1 cellular context compared by ENCODE assay signal in the genomic region with DNA sequence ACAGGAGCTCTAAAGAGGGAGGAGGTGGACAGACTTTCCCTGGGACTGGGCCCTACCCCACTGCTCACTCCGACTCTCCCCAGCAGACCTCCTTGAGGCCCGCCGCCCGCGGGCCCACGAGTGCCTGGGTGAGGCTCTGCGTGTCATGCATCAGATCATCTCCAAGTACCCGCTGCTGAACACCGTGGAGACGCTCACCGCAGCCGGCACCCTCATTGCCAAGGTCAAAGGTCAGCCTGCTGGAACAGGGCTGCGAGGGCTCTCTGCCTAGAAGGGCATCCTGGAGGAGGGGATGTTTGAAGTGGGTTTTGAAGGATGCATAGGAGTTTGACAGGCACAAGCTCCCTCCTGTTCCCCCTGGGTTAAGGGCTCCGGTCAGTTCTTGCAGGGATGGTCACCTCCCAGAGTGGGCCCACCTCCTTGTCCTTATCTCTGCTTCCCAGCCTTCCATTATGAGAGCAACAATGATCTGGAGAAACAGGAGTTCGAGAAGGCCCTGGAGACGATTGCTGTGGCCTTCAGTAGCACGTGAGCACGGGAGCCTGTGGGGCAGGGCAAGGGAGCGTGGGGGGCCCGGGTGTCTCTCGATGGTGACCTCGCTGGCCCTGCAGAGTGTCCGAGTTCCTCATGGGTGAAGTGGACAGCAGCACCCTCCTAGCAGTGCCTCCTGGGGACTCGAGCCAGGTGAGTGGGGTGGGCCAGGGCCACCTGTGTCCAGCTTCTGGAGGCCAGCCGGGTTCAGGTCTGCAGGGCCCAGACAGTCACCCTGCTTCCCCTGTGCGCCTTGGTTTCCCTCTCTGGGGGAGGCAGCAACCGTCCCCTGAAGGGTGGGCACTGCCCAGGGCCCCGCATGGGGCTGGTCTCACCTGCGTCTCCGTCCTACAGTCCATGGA.
TF ChIP-seq lines count a peak whose summit lies in the region.

No MANE protein-coding gene starts in this region.

TF ChIP-seq in K562, 482 proteins besides CTCF, POLR2A, EP300 and RAD21 (continued from another document and continues in another):
- TF ChIP-seq, protein P1, sequence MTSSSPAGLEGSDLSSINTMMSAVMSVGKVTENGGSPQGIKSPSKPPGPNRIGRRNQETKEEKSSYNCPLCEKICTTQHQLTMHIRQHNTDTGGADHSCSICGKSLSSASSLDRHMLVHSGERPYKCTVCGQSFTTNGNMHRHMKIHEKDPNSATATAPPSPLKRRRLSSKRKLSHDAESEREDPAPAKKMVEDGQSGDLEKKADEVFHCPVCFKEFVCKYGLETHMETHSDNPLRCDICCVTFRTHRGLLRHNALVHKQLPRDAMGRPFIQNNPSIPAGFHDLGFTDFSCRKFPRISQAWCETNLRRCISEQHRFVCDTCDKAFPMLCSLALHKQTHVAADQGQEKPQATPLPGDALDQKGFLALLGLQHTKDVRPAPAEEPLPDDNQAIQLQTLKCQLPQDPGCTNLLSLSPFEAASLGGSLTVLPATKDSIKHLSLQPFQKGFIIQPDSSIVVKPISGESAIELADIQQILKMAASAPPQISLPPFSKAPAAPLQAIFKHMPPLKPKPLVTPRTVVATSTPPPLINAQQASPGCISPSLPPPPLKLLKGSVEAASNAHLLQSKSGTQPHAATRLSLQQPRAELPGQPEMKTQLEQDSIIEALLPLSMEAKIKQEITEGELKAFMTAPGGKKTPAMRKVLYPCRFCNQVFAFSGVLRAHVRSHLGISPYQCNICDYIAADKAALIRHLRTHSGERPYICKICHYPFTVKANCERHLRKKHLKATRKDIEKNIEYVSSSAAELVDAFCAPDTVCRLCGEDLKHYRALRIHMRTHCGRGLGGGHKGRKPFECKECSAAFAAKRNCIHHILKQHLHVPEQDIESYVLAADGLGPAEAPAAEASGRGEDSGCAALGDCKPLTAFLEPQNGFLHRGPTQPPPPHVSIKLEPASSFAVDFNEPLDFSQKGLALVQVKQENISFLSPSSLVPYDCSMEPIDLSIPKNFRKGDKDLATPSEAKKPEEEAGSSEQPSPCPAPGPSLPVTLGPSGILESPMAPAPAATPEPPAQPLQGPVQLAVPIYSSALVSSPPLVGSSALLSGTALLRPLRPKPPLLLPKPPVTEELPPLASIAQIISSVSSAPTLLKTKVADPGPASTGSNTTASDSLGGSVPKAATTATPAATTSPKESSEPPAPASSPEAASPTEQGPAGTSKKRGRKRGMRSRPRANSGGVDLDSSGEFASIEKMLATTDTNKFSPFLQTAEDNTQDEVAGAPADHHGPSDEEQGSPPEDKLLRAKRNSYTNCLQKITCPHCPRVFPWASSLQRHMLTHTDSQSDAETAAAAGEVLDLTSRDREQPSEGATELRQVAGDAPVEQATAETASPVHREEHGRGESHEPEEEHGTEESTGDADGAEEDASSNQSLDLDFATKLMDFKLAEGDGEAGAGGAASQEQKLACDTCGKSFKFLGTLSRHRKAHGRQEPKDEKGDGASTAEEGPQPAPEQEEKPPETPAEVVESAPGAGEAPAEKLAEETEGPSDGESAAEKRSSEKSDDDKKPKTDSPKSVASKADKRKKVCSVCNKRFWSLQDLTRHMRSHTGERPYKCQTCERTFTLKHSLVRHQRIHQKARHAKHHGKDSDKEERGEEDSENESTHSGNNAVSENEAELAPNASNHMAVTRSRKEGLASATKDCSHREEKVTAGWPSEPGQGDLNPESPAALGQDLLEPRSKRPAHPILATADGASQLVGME (CRISPR knock-in tag; IDR thresholded peaks at IDR 0.05): no peak; the same call in 1 of the 2 replicates
- TF ChIP-seq RUNX1 (IDR thresholded peaks at IDR 0.05; ENCODE audit: low read depth): 0 out of 2 replicates have a peak, but pooled peaks have one; percentile 15
- TF ChIP-seq HCFC1 (IDR thresholded peaks at IDR 0.05; ENCODE audit: low read depth, low read length): no peak
- TF ChIP-seq NR3C1 (CRISPR knock-in tag; IDR thresholded peaks at IDR 0.05): no peak
- TF ChIP-seq RAD51 (IDR thresholded peaks at IDR 0.05; ENCODE audit: borderline replicate concordance, low read depth): no peak
- TF ChIP-seq, protein P2, sequence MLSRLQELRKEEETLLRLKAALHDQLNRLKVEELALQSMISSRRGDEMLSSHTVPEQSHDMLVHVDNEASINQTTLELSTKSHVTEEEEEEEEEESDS (CRISPR knock-in tag; IDR thresholded peaks at IDR 0.05): no peak
- no peak for TF ChIP-seq ZNF143 (CRISPR knock-in tag; IDR thresholded peaks at IDR 0.05)
- TF ChIP-seq SPI1 (IDR thresholded peaks at IDR 0.05; ENCODE audit: borderline replicate concordance, low read depth, low read length): no peak
- TF ChIP-seq, protein P3, sequence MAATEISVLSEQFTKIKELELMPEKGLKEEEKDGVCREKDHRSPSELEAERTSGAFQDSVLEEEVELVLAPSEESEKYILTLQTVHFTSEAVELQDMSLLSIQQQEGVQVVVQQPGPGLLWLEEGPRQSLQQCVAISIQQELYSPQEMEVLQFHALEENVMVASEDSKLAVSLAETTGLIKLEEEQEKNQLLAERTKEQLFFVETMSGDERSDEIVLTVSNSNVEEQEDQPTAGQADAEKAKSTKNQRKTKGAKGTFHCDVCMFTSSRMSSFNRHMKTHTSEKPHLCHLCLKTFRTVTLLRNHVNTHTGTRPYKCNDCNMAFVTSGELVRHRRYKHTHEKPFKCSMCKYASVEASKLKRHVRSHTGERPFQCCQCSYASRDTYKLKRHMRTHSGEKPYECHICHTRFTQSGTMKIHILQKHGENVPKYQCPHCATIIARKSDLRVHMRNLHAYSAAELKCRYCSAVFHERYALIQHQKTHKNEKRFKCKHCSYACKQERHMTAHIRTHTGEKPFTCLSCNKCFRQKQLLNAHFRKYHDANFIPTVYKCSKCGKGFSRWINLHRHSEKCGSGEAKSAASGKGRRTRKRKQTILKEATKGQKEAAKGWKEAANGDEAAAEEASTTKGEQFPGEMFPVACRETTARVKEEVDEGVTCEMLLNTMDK (IDR thresholded peaks at IDR 0.05; ENCODE audit: borderline replicate concordance, insufficient read depth, low read depth, low read length, poor library complexity, severe bottlenecking): no peak
- TF ChIP-seq, protein P4, sequence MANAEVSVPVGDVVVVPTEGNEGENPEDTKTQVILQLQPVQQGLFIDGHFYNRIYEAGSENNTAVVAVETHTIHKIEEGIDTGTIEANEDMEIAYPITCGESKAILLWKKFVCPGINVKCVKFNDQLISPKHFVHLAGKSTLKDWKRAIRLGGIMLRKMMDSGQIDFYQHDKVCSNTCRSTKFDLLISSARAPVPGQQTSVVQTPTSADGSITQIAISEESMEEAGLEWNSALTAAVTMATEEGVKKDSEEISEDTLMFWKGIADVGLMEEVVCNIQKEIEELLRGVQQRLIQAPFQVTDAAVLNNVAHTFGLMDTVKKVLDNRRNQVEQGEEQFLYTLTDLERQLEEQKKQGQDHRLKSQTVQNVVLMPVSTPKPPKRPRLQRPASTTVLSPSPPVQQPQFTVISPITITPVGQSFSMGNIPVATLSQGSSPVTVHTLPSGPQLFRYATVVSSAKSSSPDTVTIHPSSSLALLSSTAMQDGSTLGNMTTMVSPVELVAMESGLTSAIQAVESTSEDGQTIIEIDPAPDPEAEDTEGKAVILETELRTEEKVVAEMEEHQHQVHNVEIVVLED (CRISPR knock-in tag; IDR thresholded peaks at IDR 0.05): no peak
- TF ChIP-seq, protein P5, sequence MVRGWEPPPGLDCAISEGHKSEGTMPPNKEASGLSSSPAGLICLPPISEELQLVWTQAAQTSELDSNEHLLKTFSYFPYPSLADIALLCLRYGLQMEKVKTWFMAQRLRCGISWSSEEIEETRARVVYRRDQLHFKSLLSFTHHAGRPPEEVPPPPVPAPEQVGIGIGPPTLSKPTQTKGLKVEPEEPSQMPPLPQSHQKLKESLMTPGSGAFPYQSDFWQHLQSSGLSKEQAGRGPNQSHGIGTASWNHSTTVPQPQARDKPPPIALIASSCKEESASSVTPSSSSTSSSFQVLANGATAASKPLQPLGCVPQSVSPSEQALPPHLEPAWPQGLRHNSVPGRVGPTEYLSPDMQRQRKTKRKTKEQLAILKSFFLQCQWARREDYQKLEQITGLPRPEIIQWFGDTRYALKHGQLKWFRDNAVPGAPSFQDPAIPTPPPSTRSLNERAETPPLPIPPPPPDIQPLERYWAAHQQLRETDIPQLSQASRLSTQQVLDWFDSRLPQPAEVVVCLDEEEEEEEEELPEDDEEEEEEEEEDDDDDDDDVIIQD (CRISPR knock-in tag; IDR thresholded peaks at IDR 0.05): no peak
- TF ChIP-seq, protein P6, sequence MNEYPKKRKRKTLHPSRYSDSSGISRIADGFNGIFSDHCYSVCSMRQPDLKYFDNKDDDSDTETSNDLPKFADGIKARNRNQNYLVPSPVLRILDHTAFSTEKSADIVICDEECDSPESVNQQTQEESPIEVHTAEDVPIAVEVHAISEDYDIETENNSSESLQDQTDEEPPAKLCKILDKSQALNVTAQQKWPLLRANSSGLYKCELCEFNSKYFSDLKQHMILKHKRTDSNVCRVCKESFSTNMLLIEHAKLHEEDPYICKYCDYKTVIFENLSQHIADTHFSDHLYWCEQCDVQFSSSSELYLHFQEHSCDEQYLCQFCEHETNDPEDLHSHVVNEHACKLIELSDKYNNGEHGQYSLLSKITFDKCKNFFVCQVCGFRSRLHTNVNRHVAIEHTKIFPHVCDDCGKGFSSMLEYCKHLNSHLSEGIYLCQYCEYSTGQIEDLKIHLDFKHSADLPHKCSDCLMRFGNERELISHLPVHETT (CRISPR knock-in tag; conservative IDR thresholded peaks at IDR 0.05 in 1 of 2, IDR thresholded peaks at IDR 0.05 in 1 of 2): no peak
- no peak for TF ChIP-seq HMG20A (CRISPR knock-in tag; conservative IDR thresholded peaks at IDR 0.05)
- no peak for TF ChIP-seq PHF21A (IDR thresholded peaks at IDR 0.05; ENCODE audit: borderline replicate concordance, low read depth)
- no peak for TF ChIP-seq PTTG1 (tag; IDR thresholded peaks at IDR 0.05; ENCODE audit: low read depth)
- no peak for TF ChIP-seq STAT5A (IDR thresholded peaks at IDR 0.05; ENCODE audit: borderline replicate concordance, low read length)
- no peak for TF ChIP-seq TARDBP (IDR thresholded peaks at IDR 0.05)
- TF ChIP-seq RBM17 (IDR thresholded peaks at IDR 0.05; ENCODE audit: borderline replicate concordance, low read depth, low read length): no peak
- TF ChIP-seq GTF2E2 (tag; IDR thresholded peaks at IDR 0.05): no peak
- TF ChIP-seq ZNF212 (CRISPR knock-in tag; IDR thresholded peaks at IDR 0.05): no peak
- TF ChIP-seq ZNF778 (CRISPR knock-in tag; IDR thresholded peaks at IDR 0.05): no peak
- TF ChIP-seq, protein P7, sequence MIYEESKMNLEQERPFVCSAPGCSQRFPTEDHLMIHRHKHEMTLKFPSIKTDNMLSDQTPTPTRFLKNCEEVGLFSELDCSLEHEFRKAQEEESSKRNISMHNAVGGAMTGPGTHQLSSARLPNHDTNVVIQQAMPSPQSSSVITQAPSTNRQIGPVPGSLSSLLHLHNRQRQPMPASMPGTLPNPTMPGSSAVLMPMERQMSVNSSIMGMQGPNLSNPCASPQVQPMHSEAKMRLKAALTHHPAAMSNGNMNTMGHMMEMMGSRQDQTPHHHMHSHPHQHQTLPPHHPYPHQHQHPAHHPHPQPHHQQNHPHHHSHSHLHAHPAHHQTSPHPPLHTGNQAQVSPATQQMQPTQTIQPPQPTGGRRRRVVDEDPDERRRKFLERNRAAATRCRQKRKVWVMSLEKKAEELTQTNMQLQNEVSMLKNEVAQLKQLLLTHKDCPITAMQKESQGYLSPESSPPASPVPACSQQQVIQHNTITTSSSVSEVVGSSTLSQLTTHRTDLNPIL (CRISPR knock-in tag; IDR thresholded peaks at IDR 0.05): no peak
- TF ChIP-seq, protein P8, sequence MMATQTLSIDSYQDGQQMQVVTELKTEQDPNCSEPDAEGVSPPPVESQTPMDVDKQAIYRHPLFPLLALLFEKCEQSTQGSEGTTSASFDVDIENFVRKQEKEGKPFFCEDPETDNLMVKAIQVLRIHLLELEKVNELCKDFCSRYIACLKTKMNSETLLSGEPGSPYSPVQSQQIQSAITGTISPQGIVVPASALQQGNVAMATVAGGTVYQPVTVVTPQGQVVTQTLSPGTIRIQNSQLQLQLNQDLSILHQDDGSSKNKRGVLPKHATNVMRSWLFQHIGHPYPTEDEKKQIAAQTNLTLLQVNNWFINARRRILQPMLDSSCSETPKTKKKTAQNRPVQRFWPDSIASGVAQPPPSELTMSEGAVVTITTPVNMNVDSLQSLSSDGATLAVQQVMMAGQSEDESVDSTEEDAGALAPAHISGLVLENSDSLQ (IDR thresholded peaks at IDR 0.05): peak; percentile 36; the same call in 1 of the 2 replicates
- TF ChIP-seq PHF8 (IDR thresholded peaks at IDR 0.05; ENCODE audit: borderline replicate concordance, low read length): no peak
- TF ChIP-seq ZNF561 (CRISPR knock-in tag; conservative IDR thresholded peaks at IDR 0.05): no peak
- TF ChIP-seq, protein P9, sequence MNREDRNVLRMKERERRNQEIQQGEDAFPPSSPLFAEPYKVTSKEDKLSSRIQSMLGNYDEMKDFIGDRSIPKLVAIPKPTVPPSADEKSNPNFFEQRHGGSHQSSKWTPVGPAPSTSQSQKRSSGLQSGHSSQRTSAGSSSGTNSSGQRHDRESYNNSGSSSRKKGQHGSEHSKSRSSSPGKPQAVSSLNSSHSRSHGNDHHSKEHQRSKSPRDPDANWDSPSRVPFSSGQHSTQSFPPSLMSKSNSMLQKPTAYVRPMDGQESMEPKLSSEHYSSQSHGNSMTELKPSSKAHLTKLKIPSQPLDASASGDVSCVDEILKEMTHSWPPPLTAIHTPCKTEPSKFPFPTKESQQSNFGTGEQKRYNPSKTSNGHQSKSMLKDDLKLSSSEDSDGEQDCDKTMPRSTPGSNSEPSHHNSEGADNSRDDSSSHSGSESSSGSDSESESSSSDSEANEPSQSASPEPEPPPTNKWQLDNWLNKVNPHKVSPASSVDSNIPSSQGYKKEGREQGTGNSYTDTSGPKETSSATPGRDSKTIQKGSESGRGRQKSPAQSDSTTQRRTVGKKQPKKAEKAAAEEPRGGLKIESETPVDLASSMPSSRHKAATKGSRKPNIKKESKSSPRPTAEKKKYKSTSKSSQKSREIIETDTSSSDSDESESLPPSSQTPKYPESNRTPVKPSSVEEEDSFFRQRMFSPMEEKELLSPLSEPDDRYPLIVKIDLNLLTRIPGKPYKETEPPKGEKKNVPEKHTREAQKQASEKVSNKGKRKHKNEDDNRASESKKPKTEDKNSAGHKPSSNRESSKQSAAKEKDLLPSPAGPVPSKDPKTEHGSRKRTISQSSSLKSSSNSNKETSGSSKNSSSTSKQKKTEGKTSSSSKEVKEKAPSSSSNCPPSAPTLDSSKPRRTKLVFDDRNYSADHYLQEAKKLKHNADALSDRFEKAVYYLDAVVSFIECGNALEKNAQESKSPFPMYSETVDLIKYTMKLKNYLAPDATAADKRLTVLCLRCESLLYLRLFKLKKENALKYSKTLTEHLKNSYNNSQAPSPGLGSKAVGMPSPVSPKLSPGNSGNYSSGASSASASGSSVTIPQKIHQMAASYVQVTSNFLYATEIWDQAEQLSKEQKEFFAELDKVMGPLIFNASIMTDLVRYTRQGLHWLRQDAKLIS (CRISPR knock-in tag; IDR thresholded peaks at IDR 0.05): no peak
- no peak for TF ChIP-seq NCOA4 (IDR thresholded peaks at IDR 0.05; ENCODE audit: partially characterized antibody)
- TF ChIP-seq ZFPM2 (CRISPR knock-in tag; IDR thresholded peaks at IDR 0.05): no peak
- no peak for TF ChIP-seq ZNF316 (IDR thresholded peaks at IDR 0.05)
- no peak for TF ChIP-seq ZNF431 (CRISPR knock-in tag; IDR thresholded peaks at IDR 0.05)
- TF ChIP-seq SMAD1 (IDR thresholded peaks at IDR 0.05; ENCODE audit: low read depth, low read length, partially characterized antibody): no peak
- no peak for TF ChIP-seq ZNF589 (CRISPR knock-in tag; IDR thresholded peaks at IDR 0.05; ENCODE audit: low read depth)
